In the genomic region with DNA sequence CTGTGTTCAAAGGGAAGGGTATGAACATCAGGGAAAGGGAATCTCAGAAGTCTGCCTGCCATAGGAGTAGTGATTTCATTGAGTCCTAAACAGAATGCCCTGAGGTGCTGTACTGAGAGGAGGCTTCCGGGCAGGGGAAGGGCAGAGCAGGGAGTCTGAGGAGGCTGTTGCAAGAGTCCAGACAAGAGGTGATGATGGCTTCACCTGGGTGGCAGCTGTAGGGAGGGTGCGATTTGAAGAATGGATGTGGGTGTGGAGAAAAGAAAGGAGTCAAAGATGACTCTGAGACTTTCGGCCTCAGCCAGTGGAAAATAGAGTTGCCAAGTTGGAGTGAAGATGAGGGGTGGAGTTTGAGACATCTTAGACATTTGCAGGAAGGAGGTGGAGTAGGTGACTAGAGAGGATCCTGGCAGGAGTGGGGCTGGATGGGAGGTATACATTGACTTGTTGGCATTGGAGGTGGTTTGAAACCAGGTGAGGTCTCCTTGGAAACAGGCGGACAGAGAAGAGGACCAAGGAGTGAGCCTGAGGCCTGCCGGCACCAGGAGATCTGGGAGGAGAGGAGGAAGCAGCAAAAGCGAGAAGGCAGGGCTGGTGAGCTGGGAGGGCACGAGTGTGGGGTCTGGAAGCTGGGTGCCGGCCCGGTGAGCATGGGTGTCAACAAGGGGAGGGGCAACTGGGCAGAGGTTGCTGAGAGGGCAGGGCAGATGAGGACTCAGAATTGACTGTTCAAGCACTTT, we compare ENCODE assay signal across 1 cellular context.
A peak's percentile ranks its signal among the peaks of the same experiment; 100 is the strongest.
TF ChIP-seq lines count a peak whose summit lies in the region.

No MANE protein-coding gene starts in this region.

TF ChIP-seq in K562, 482 proteins besides CTCF, POLR2A, EP300 and RAD21:
- TF ChIP-seq NFIX (CRISPR knock-in tag; IDR thresholded peaks at IDR 0.05; ENCODE audit: low read depth) (no peak), MYC (IDR thresholded peaks at IDR 0.05; ENCODE audit: low read depth, low read length) (no peak), MYC (CRISPR knock-in tag; IDR thresholded peaks at IDR 0.05; ENCODE audit: borderline replicate concordance, low read depth) (no peak), PHB2 (IDR thresholded peaks at IDR 0.05; ENCODE audit: low read depth) (no peak), POLR2G (IDR thresholded peaks at IDR 0.05; ENCODE audit: low read depth, low read length) (0 out of 2 replicates have a peak, but pooled peaks have one; percentile 19), MAFF (IDR thresholded peaks at IDR 0.05; ENCODE audit: low read length) (no peak)
- TF ChIP-seq, protein P1, sequence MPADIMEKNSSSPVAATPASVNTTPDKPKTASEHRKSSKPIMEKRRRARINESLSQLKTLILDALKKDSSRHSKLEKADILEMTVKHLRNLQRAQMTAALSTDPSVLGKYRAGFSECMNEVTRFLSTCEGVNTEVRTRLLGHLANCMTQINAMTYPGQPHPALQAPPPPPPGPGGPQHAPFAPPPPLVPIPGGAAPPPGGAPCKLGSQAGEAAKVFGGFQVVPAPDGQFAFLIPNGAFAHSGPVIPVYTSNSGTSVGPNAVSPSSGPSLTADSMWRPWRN (IDR thresholded peaks at IDR 0.05; ENCODE audit: low read depth), result no peak
